In genomic region chr16:660459-661183, GRCh38 we compare ENCODE assay signal across 8 cellular contexts.
DNase-seq lines count a peak whose midpoint lies in the region; ATAC-seq lines count a peak whose summit lies in the region.

No MANE protein-coding gene starts in this region.

- no peaks in the 10 kb centered on the region for H3K27me3 ChIP-seq in NT2/D1 (ENCODE audit: insufficient read depth, insufficient read length)

- H3K36me3 ChIP-seq in NT2/D1 (ENCODE audit: insufficient read depth, insufficient read length, low read length) = peaks cover 82% of the 10 kb centered on the region

- peaks cover 16% of the 10 kb centered on the region for H3K4me1 ChIP-seq in NT2/D1 (ENCODE audit: insufficient read depth, insufficient read length)

- DNase-seq in EL = peak; percentile 82
- peak; percentile 66 for DNase-seq in NT2/D1 (ENCODE audit: low read depth, low spot score)
- peak; percentile 52 for DNase-seq in activated T-cell treated with anti-CD3 and anti-CD28 coated beads for 1 hour (ENCODE audit: low read depth)
- peak; percentile 84 for DNase-seq in epidermal melanocyte (ENCODE audit: insufficient read length, low spot score)
- peak; percentile 44 for DNase-seq in middle frontal gyrus (ENCODE audit: extremely low spot score, low spot score)
- peak; percentile 74 for DNase-seq in stimulated activated naive CD8-positive, alpha-beta T cell treated with anti-CD3 and anti-CD28 coated beads, Interleukin-15, Interleukin-2, amounts not matched to agents 100 U/mL and 50 U/mL, for 24 hours

- H3K9me3 ChIP-seq in NT2/D1 (ENCODE audit: insufficient read depth, low read length) = no peaks in the 10 kb centered on the region

- H3K4me3 ChIP-seq in NT2/D1 (ENCODE audit: insufficient read length, low read depth) = no peak overlapping the region

- peak; percentile 63 for ATAC-seq in HG02798 (IDR thresholded peaks at IDR 0.05; ENCODE audit: poor library complexity, unreplicated experiment)
- peak; percentile 61 for ATAC-seq in stimulated activated naive CD8-positive, alpha-beta T cell treated with anti-CD3 and anti-CD28 coated beads, Interleukin-15, Interleukin-2, amounts not matched to agents 100 U/mL and 50 U/mL, for 24 hours
- no peak for ATAC-seq in GM21367 (IDR thresholded peaks at IDR 0.05; ENCODE audit: unreplicated experiment)

- H3K9ac ChIP-seq in NT2/D1 (ENCODE audit: insufficient read length, low read depth) = peak overlapping the region; percentile 74
